8 cellular contexts compared by ENCODE assay signal in genomic region chr5:140240987-140241706, GRCh38.
A peak's percentile ranks its signal among the peaks of the same experiment; 100 is the strongest.
DNase-seq lines count a peak whose midpoint lies in the region; ATAC-seq and TF ChIP-seq lines count a peak whose summit lies in the region.

No MANE protein-coding gene starts in this region.

- H3K27me3 ChIP-seq in layer of hippocampus (ENCODE audit: control insufficient read depth, insufficient read depth, low read length) (no peaks in the 10 kb centered on the region), stomach smooth muscle (ENCODE audit: control insufficient read depth in 1 of 2, insufficient read depth in 2 of 2, low read length in 2 of 2) (no peaks in the 10 kb centered on the region)

- H3K9ac ChIP-seq in stomach smooth muscle (ENCODE audit: low read length in 2 of 2): peak overlapping the region in 1 of 2 donors; percentile 62

- TF ChIP-seq CTCF in GM13976 (IDR thresholded peaks at IDR 0.05; ENCODE audit: borderline replicate concordance, control extremely low read depth, extremely low read depth, insufficient read depth, missing control alignments): no peak

- H3K27ac ChIP-seq in layer of hippocampus (ENCODE audit: low read depth, low read length): peak overlapping the region; percentile 64
- H3K27ac ChIP-seq in stomach smooth muscle (ENCODE audit: low read length): peak overlapping the region; percentile 82

- no peaks in the 10 kb centered on the region for H3K9me3 ChIP-seq in stomach smooth muscle (ENCODE audit: control insufficient read depth in 2 of 2, low read length in 2 of 2)

- H3K9me3 Mint-ChIP-seq in stimulated activated naive B cell treated with anti-CD40 and anti-IgM and Interleukin-4, amounts not matched to agents 10 μg/mL and 1 μg/mL and 100 μg/mL, for 72 hours: no peaks in the 10 kb centered on the region

- in situ Hi-C loops in GM13976 (cut with MboI; ENCODE audit: low sequenced_read_pairs, unreplicated experiment): loop anchor here (25.0 kb wide), 1 partner anchor 471 kb away; the partner anchor contains the start of gene ZMAT2

- H3K4me1 Mint-ChIP-seq in stimulated activated naive B cell treated with anti-CD40 and anti-IgM and Interleukin-4, amounts not matched to agents 10 μg/mL and 1 μg/mL and 100 μg/mL, for 72 hours: peaks cover 15 to 17% of the 10 kb centered on the region in 2 donors

- no peak for ATAC-seq in stimulated activated naive B cell treated with anti-CD40 and anti-IgM and Interleukin-4, amounts not matched to agents 10 μg/mL and 1 μg/mL and 100 μg/mL, for 72 hours (replicated peaks)
- no peak for ATAC-seq in HG03378 (IDR thresholded peaks at IDR 0.05; ENCODE audit: unreplicated experiment)

- H3K27me3 Mint-ChIP-seq in stimulated activated naive B cell treated with anti-CD40 and anti-IgM and Interleukin-4, amounts not matched to agents 10 μg/mL and 1 μg/mL and 100 μg/mL, for 72 hours: no peaks in the 10 kb centered on the region

- peak overlapping the region in 1 of 2 donors; percentile 52 for H3K4me3 ChIP-seq in stomach smooth muscle (ENCODE audit: low read length in 2 of 2)

- peaks cover 0 to 6% of the 10 kb centered on the region in 2 donors for H3K36me3 ChIP-seq in stomach smooth muscle (ENCODE audit: control insufficient read depth in 2 of 2, insufficient read depth in 2 of 2, low read length in 2 of 2)

- peaks cover 14 to 23% of the 10 kb centered on the region in 2 donors for H3K36me3 Mint-ChIP-seq in stimulated activated naive B cell treated with anti-CD40 and anti-IgM and Interleukin-4, amounts not matched to agents 10 μg/mL and 1 μg/mL and 100 μg/mL, for 72 hours

- no peak overlapping the region for H3K27ac Mint-ChIP-seq in stimulated activated naive B cell treated with anti-CD40 and anti-IgM and Interleukin-4, amounts not matched to agents 10 μg/mL and 1 μg/mL and 100 μg/mL, for 72 hours

- DNase-seq in DMS79 (lab: John Stamatoyannopoulos, UW) (peak; percentile 22), NCI-H2227 treated with DMSO at 0.1 percent for 48 hours (lab: John Stamatoyannopoulos, UW) (peak; percentile 60), cerebellum (ENCODE audit: low spot score) (peak; percentile 88), GM13976 (ENCODE audit: low spot score) (no peak)
- no peak for DNase-seq in stimulated activated naive B cell treated with anti-CD40 and anti-IgM and Interleukin-4, amounts not matched to agents 10 μg/mL and 1 μg/mL and 100 μg/mL, for 72 hours

- H3K4me3 Mint-ChIP-seq in stimulated activated naive B cell treated with anti-CD40 and anti-IgM and Interleukin-4, amounts not matched to agents 10 μg/mL and 1 μg/mL and 100 μg/mL, for 72 hours: no peak overlapping the region

- peaks cover 85% of the 10 kb centered on the region for H3K4me1 ChIP-seq in stomach smooth muscle (ENCODE audit: control insufficient read depth, insufficient read depth, low read length)

Comparison
In these comparisons a context has a peak if more than half of its experiments do, and no peak if none do; other contexts are left out.
1. DNase-seq: peak in DMS79 (single experiment), NCI-H2227 treated with DMSO at 0.1 percent for 48 hours (single experiment) and cerebellum (single experiment); none in stimulated activated naive B cell treated with anti-CD40 and anti-IgM and Interleukin-4, amounts not matched to agents 10 μg/mL and 1 μg/mL and 100 μg/mL, for 72 hours (single experiment) and GM13976 (single experiment).